ENCODE assay signal across 8 cellular contexts in genomic region chr4:41212221-41213203, GRCh38. TPM values are rescaled to one million over a fixed set of nuclear protein-coding genes. Genes with fewer than 3 reads are reported as not detected.
DNase-seq lines count a peak whose midpoint lies in the region; ATAC-seq and TF ChIP-seq lines count a peak whose summit lies in the region.

No MANE protein-coding gene starts in this region.

- TF ChIP-seq RAD21 in SK-N-SH (IDR thresholded peaks at IDR 0.05; ENCODE audit: low read length), result peak; percentile 82

- no peak overlapping the region for H2AFZ ChIP-seq in SK-N-SH (ENCODE audit: low read depth)

- H3K27ac Mint-ChIP-seq in naive B cell, result no peak overlapping the region

- H3K36me3 Mint-ChIP-seq in naive B cell, result peaks cover 0 to 6% of the 10 kb centered on the region in 2 donors

- H3K9me3 ChIP-seq in SK-N-SH, result no peaks in the 10 kb centered on the region
- H3K9me3 ChIP-seq in esophagus squamous epithelium, result no peaks in the 10 kb centered on the region

- H3K4me3 ChIP-seq in SK-N-SH (ENCODE audit: low read depth in 2 of 2, low read length in 1 of 2) (peak overlapping the region; percentile 75 to 85), esophagus squamous epithelium (peak overlapping the region in 3 of 4 donors; percentile 84 to 96 (median 89))

- H3K9me3 Mint-ChIP-seq in naive B cell, result peaks cover 0 to 6% (median 1%) of the 10 kb centered on the region in 7 donors

- CTCF ChIA-PET in SK-N-SH (lab: Yijun Ruan, JAX), result interaction anchor here (0.6 to 9.5 kb wide), 27 partner anchors 8 to 899 kb away, joined by 3 to 196 read pairs (median 4); no protein-coding TSS in a partner anchor

- H3K36me3 ChIP-seq in SK-N-SH (replicated peaks in 1 of 2; ENCODE audit: control insufficient read depth in 1 of 2, insufficient read depth in 2 of 2, low read length in 1 of 2) (no peaks in the 10 kb centered on the region), esophagus squamous epithelium (no peaks in the 10 kb centered on the region)

- no peaks in the 10 kb centered on the region for H3K9me2 ChIP-seq in SK-N-SH

- no peak for TF ChIP-seq EP300 in SK-N-SH (IDR thresholded peaks at IDR 0.05; ENCODE audit: borderline replicate concordance in 1 of 2, low read depth in 1 of 2, low read length in 1 of 2)

- no peak for TF ChIP-seq POLR2A in esophagus squamous epithelium (IDR thresholded peaks at IDR 0.05)

- H4K20me1 ChIP-seq in SK-N-SH (ENCODE audit: insufficient read depth), result no peaks in the 10 kb centered on the region; the same call in 1 of the 2 replicates

- H3K9ac ChIP-seq in SK-N-SH, result peak overlapping the region; percentile 93

- peaks cover 18% of the 10 kb centered on the region for H3F3A ChIP-seq in SK-N-SH (replicated peaks; ENCODE audit: insufficient read depth)

- peak overlapping the region; percentile 11 to 71; a peak in 3 of 4 replicates for H3K27ac ChIP-seq in SK-N-SH (ENCODE audit: low read depth in 2 of 2, low read length in 1 of 2)
- H3K27ac ChIP-seq in esophagus squamous epithelium, result no peak overlapping the region

- TF ChIP-seq CTCF in SK-N-SH (IDR thresholded peaks at IDR 0.05) (peak; percentile 75), esophagus squamous epithelium (IDR thresholded peaks at IDR 0.05) (peak in 5 of 6 experiments; percentile 45 to 74 (median 58))

- POLR2A ChIA-PET in SK-N-SH (lab: Yijun Ruan, JAX), result interaction anchor here (4.3 kb wide), 1 partner anchor 45 kb away, joined by 67 read pairs; the partner anchor contains the start of gene UCHL1

- H3K4me2 ChIP-seq in SK-N-SH, result peak overlapping the region; percentile 79

- 11% methylated on average over 13 of the region's 13 CpGs for WGBS in SK-N-SH (ENCODE audit: low lambda C conversion rate)
- WGBS in esophagus squamous epithelium, 2 donors, result 22% methylated on average over 13 of the region's 13 CpGs

- peaks cover 9 to 29% (median 28%) of the 10 kb centered on the region in 3 donors for H3K4me1 Mint-ChIP-seq in naive B cell

- peaks cover 48 to 76% (median 72%) of the 10 kb centered on the region in 3 donors for H3K27me3 Mint-ChIP-seq in naive B cell

- H3K27me3 ChIP-seq in SK-N-SH (ENCODE audit: insufficient read depth) (no peaks in the 10 kb centered on the region), esophagus squamous epithelium (peaks cover 0 to 6% (median 0%) of the 10 kb centered on the region in 4 donors)

- intact Hi-C loops in esophagus squamous epithelium (cut with DNase I), result loop anchor here (5.0 kb wide), 1 partner anchor 235 kb away; no protein-coding TSS in a partner anchor

- H3K4me1 ChIP-seq in SK-N-SH (ENCODE audit: control insufficient read depth in 1 of 2, insufficient read depth in 2 of 2, low read depth in 1 of 2, low read length in 1 of 2) (peaks cover 9 to 21% of the 10 kb centered on the region in 2 experiments; a peak in 3 of 4 replicates), esophagus squamous epithelium (peaks cover 0 to 48% (median 14%) of the 10 kb centered on the region in 3 donors)

- DNase-seq in DMS 273 (lab: John Stamatoyannopoulos, UW; ENCODE audit: unreplicated experiment) (peak; percentile 49), DMS 273 treated with DMSO at 0.1 percent for 48 hours (lab: John Stamatoyannopoulos, UW) (no peak), HT-29 (ENCODE audit: low spot score) (peak; percentile 69), SK-N-SH (peak; percentile 55), esophagus squamous epithelium (lab: John Stamatoyannopoulos, UW) (no peak), naive B cell (no peak), NCI-H2029 (lab: John Stamatoyannopoulos, UW) (no peak)

- ATAC-seq in naive B cell (ENCODE audit: low read depth in 2 of 2) (no peak), GM21619 (IDR thresholded peaks at IDR 0.05; ENCODE audit: unreplicated experiment) (no peak)

- H3K79me2 ChIP-seq in SK-N-SH (ENCODE audit: insufficient read depth), result peaks cover 68% of the 10 kb centered on the region

- H3K4me3 Mint-ChIP-seq in naive B cell, result peak overlapping the region in 5 of 8 donors; percentile 42 to 79 (median 62)

TF ChIP-seq in SK-N-SH, 30 proteins besides CTCF, POLR2A, EP300 and RAD21:
- TF ChIP-seq SMC3 (IDR thresholded peaks at IDR 0.05; ENCODE audit: low read depth, low read length), result peak; percentile 81
- no peak for TF ChIP-seq ZBTB33 (IDR thresholded peaks at IDR 0.05; ENCODE audit: borderline replicate concordance, low read depth)

RNA-seq across cellular contexts. Expression of gene APBB2, which starts 1.8 kb away (rescaled TPM):
- total RNA-seq in HT-29 (2014; rRNA removed; shearing (Covaris generic)), result 14.4 and 18.5 TPM in 2 replicates
- polyA plus RNA-seq in SK-N-SH (2012; rRNA removed) (49.8 and 56.6 TPM in 2 replicates), naive B cell (ENCODE audit: low read depth in 6 of 6) (10 to 100 TPM in 5 of 6 donors, 1 to 10 TPM in 1; 8.6 to 23.5 (median 15.7) TPM)
- 42.3 and 54.5 TPM in 2 replicates for polyA plus RNA-seq in SK-N-SH (2012; cell fraction: cytosol; rRNA removed)
- polyA plus RNA-seq in SK-N-SH (2012; cell fraction: nucleus; rRNA removed), result 71.4 and 112 TPM in 2 replicates
- 10 to 100 TPM; 12.2 to 29.2 (median 20.1) TPM for total RNA-seq in esophagus squamous epithelium

RNA-seq across cellular contexts. Expression of gene UCHL1, which starts 44.2 kb away (rescaled TPM):
- total RNA-seq in HT-29 (2014; rRNA removed; shearing (Covaris generic)), result not detected in 2 replicates
- polyA plus RNA-seq in SK-N-SH (2012; rRNA removed) (1,518 and 1,901 TPM in 2 replicates), naive B cell (ENCODE audit: low read depth in 6 of 6) (under 1 TPM in 1 of 6 donors, not detected in 5; 0.57 TPM)
- polyA plus RNA-seq in SK-N-SH (2012; cell fraction: cytosol; rRNA removed), result 1,568 and 1,703 TPM in 2 replicates
- 3,000 and 3,222 TPM in 2 replicates for polyA plus RNA-seq in SK-N-SH (2012; cell fraction: nucleus; rRNA removed)
- total RNA-seq in esophagus squamous epithelium, result 1 to 10 TPM; 3.9 to 9.6 (median 9.0) TPM

Comparison
In these comparisons a context has a peak if more than half of its experiments do, and no peak if none do; other contexts are left out.
1. DNase-seq: peak in DMS 273 (single experiment), HT-29 (single experiment) and SK-N-SH (single experiment); none in DMS 273 treated with DMSO at 0.1 percent for 48 hours (single experiment), esophagus squamous epithelium (single experiment), naive B cell (single experiment) and NCI-H2029 (single experiment).
2. H3K27ac ChIP-seq: peak in SK-N-SH (2 of 2); none in esophagus squamous epithelium (0 of 4).